ENCODE assay signal across 32 cellular contexts in genomic region chr16:78035012-78035411, GRCh38. TPM values are rescaled to one million over a fixed set of nuclear protein-coding genes. Genes with fewer than 3 reads are reported as not detected.
"Had no signal": no experiment of that assay in that cellular context is flagged by ENCODE, and none has a peak within 500 bp of the region (broad histone marks: within the 10 kb centered on the region; RNA-seq: fewer than 3 reads in every experiment).

No MANE protein-coding gene starts in this region.

- H3K4me3 ChIP-seq: ascending aorta, cardiac muscle cell, MG63 had no signal

- H3K27me3 Mint-ChIP-seq: activated CD4-positive, alpha-beta memory T cell treated with anti-CD3 and anti-CD28 coated beads for 36 hours had no signal

- H3K27ac Mint-ChIP-seq: activated B cell treated with CpG ODN at 0.5 μM for 24 hours; activated CD4-positive, alpha-beta memory T cell treated with anti-CD3 and anti-CD28 coated beads for 36 hours; activated naive CD8-positive, alpha-beta T cell treated with anti-CD3 and anti-CD28 coated beads for 36 hours; activated T-helper 17 cell treated with anti-CD3 and anti-CD28 coated beads, Interleukin-2, amount 50 U/mL, for 72 hours had no signal

- H3K27me3 ChIP-seq: ascending aorta, MG63 had no signal

- H3K36me3 Mint-ChIP-seq: activated CD4-positive, alpha-beta memory T cell treated with anti-CD3 and anti-CD28 coated beads for 36 hours; activated naive CD8-positive, alpha-beta T cell treated with anti-CD3 and anti-CD28 coated beads for 36 hours had no signal

- H3K9me3 ChIP-seq: ascending aorta, MG63 had no signal

- H3K4me1 Mint-ChIP-seq: activated B cell treated with CpG ODN at 0.5 μM for 24 hours had no signal

- H3K4me1 ChIP-seq: ascending aorta had no signal

- H3K4me3 Mint-ChIP-seq: activated B cell treated with CpG ODN at 0.5 μM for 24 hours; activated CD4-positive, alpha-beta memory T cell treated with anti-CD3 and anti-CD28 coated beads for 36 hours; activated naive CD8-positive, alpha-beta T cell treated with anti-CD3 and anti-CD28 coated beads for 36 hours; activated T-helper 17 cell treated with anti-CD3 and anti-CD28 coated beads, Interleukin-2, amount 50 U/mL, for 72 hours had no signal

- ATAC-seq: activated T-helper 17 cell treated with anti-CD3 and anti-CD28 coated beads, Interleukin-2, amount 50 U/mL, for 72 hours; Panc1; SK-N-SH treated with all-trans-retinoic acid at 6 μM for 48 hours had no signal

- H3K27ac ChIP-seq: ascending aorta, cardiac muscle cell, VCaP had no signal

- H3K36me3 ChIP-seq: ascending aorta, cardiac muscle cell, MG63 had no signal

- H3K9me3 Mint-ChIP-seq: activated B cell treated with CpG ODN at 0.5 μM for 24 hours; activated CD4-positive, alpha-beta memory T cell treated with anti-CD3 and anti-CD28 coated beads for 36 hours; activated naive CD8-positive, alpha-beta T cell treated with anti-CD3 and anti-CD28 coated beads for 36 hours; activated T-helper 17 cell treated with anti-CD3 and anti-CD28 coated beads, Interleukin-2, amount 50 U/mL, for 72 hours had no signal

- DNase-seq: activated B cell treated with CpG ODN at 0.5 μM for 24 hours; activated CD4-positive, alpha-beta T cell treated with anti-CD3 and anti-CD28 coated beads for 4 hours; activated CD4-positive, alpha-beta T cell treated with anti-CD3 and anti-CD28 coated beads, Interleukin-2, amount 50 U/mL, for 1 hour; activated CD4-positive, CD25-positive, alpha-beta regulatory T cell treated with anti-CD3 and anti-CD28 coated beads, Interleukin-2, amount 50 U/mL, for 72 hours; activated CD8-positive, alpha-beta memory T cell treated with anti-CD3 and anti-CD28 coated beads, Interleukin-2, amount 50 U/mL, for 4 hours; activated effector memory CD4-positive, alpha-beta T cell treated with anti-CD3 and anti-CD28 coated beads, Interleukin-2, amount 50 U/mL, for 16 hours; activated naive CD4-positive, alpha-beta T cell; activated naive CD4-positive, alpha-beta T cell treated with anti-CD3 and anti-CD28 coated beads, Interleukin-2, amount 50 U/mL, for 16 hours; activated naive CD8-positive, alpha-beta T cell treated with anti-CD3 and anti-CD28 coated beads for 36 hours; activated T-cell treated with anti-CD3 and anti-CD28 coated beads for 4 hours; amniotic stem cell; Kasumi-1; MG63; NCI-H1092; NCI-H1436 treated with DMSO at 0.1 percent for 48 hours; NCI-H1694 treated with DMSO at 0.1 percent for 48 hours; NCI-H2029; NCI-H345; NCI-H524 treated with DMSO at 0.1 percent for 48 hours; SIG-M5; T-helper 9 cell had no signal

RNA-seq across cellular contexts. Expression of gene CLEC3A, which starts 12.7 kb away (rescaled TPM):
- total RNA-seq: activated B cell treated with CpG ODN at 0.5 μM for 24 hours; activated CD4-positive, alpha-beta memory T cell treated with anti-CD3 and anti-CD28 coated beads for 36 hours; activated naive CD8-positive, alpha-beta T cell treated with anti-CD3 and anti-CD28 coated beads for 36 hours; activated T-helper 17 cell treated with anti-CD3 and anti-CD28 coated beads, Interleukin-2, amount 50 U/mL, for 72 hours; ascending aorta; cardiac muscle cell; NCI-H460; RPMI7951; SK-MEL-5; T-helper 1 cell treated with Interleukin-12 subunit alpha and Interleukin-12 subunit beta and Interleukin-4 antibody, amounts not matched to agents 30 ng/mL and 1 ng/mL, for 36 hours had no signal
